18 cellular contexts compared by ENCODE assay signal in the genomic region with DNA sequence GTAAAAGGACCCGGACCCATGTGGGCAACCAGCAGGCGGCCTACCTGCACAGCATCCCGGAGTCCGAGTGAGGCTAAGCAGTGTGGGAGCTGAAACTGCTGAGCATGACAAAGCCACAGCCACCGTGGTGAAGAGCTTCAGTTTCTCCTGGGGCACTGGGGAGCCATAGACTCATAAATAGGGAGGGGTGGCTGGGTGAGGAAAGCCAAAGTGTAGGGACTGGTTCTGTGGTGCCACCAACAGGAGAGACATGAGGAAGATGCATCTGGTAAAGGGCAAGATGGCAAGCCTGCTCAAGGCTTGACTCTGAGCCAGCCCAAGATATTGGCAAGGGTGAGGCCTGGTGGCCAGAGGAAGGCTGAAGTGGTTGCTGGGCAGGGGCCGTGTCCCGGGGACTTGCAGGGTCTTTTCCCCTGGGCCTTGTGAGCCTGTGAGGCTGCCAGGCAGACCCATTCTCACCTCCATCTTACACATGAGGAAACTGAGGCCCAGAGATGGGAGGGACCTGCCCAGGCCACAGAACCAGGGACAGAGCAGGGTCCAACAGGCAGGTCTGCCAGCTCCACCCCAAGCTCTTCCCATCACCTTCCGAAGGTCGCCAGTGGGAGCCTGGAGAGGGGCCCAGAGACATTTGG. TPM values are rescaled to one million over a fixed set of nuclear protein-coding genes. Genes with fewer than 3 reads are reported as not detected.
DNase-seq lines count a peak whose midpoint lies in the region; ATAC-seq and TF ChIP-seq lines count a peak whose summit lies in the region.
"Had no signal": no experiment of that assay in that cellular context is flagged by ENCODE, and none has a peak within 500 bp of the region (broad histone marks: within the 10 kb centered on the region; RNA-seq: fewer than 3 reads in every experiment).

No MANE protein-coding gene starts in this region.

- ATAC-seq in Right ventricle myocardium inferior (no peak), left ventricle myocardium superior (no peak), WTC11 (no peak), GM21526 (IDR thresholded peaks at IDR 0.05; ENCODE audit: low FRiP score, unreplicated experiment) (no peak)
- ATAC-seq in effector memory CD8-positive, alpha-beta T cell (replicated peaks) = no peak
- ATAC-seq in stimulated activated naive CD8-positive, alpha-beta T cell treated with anti-CD3 and anti-CD28 coated beads, Interleukin-15, amount 100 ng/mL, for 72 hours = no peak
- ATAC-seq: esophagus mucosa, HCT116 had no signal

- no peaks in the 10 kb centered on the region for H3K36me3 Mint-ChIP-seq in WTC11
- H3K36me3 Mint-ChIP-seq in effector memory CD8-positive, alpha-beta T cell (ENCODE audit: insufficient read depth) = peaks cover 60% of the 10 kb centered on the region

- CTCF ChIA-PET in WTC11 (lab: Charles Lee) = interaction anchor here (0.6 to 2.7 kb wide), 3 partner anchors 116 to 160 kb away, joined by 3 to 12 read pairs (median 4); no protein-coding TSS in a partner anchor

- H3K4me1 Mint-ChIP-seq in WTC11 = peaks cover 8% of the 10 kb centered on the region
- peaks cover 67 to 71% of the 10 kb centered on the region in 2 donors for H3K4me1 Mint-ChIP-seq in effector memory CD8-positive, alpha-beta T cell (ENCODE audit: low read depth in 2 of 2)
- peaks cover 99% of the 10 kb centered on the region for H3K4me1 Mint-ChIP-seq in stimulated activated naive CD8-positive, alpha-beta T cell treated with anti-CD3 and anti-CD28 coated beads, Interleukin-15, amount 100 ng/mL, for 72 hours

- no peak overlapping the region for H3K27ac Mint-ChIP-seq in WTC11
- H3K27ac Mint-ChIP-seq in effector memory CD8-positive, alpha-beta T cell = peak overlapping the region; percentile 83 to 91
- peak overlapping the region; percentile 52 to 64 for H3K27ac Mint-ChIP-seq in stimulated activated naive CD8-positive, alpha-beta T cell treated with anti-CD3 and anti-CD28 coated beads, Interleukin-15, amount 100 ng/mL, for 72 hours
- H3K27ac Mint-ChIP-seq: nephron progenitor cell had no signal

- TF ChIP-seq CTCF in WTC11 (IDR thresholded peaks at IDR 0.05) = no peak

- no peak overlapping the region for H3K4me3 Mint-ChIP-seq in WTC11
- H3K4me3 Mint-ChIP-seq in effector memory CD8-positive, alpha-beta T cell = no peak overlapping the region
- H3K4me3 Mint-ChIP-seq in stimulated activated naive CD8-positive, alpha-beta T cell treated with anti-CD3 and anti-CD28 coated beads, Interleukin-15, amount 100 ng/mL, for 72 hours = no peak overlapping the region
- H3K4me3 Mint-ChIP-seq: nephron progenitor cell had no signal

- POLR2A ChIA-PET in WTC11 (lab: Charles Lee) = interaction anchor here (1.1 kb wide), 1 partner anchor 121 kb away, joined by 3 read pairs; no protein-coding TSS in a partner anchor

- H3K9me3 Mint-ChIP-seq in WTC11 = no peaks in the 10 kb centered on the region
- no peaks in the 10 kb centered on the region for H3K9me3 Mint-ChIP-seq in effector memory CD8-positive, alpha-beta T cell
- H3K9me3 Mint-ChIP-seq in stimulated activated naive CD8-positive, alpha-beta T cell treated with anti-CD3 and anti-CD28 coated beads, Interleukin-15, amount 100 ng/mL, for 72 hours = no peaks in the 10 kb centered on the region
- H3K9me3 Mint-ChIP-seq: nephron progenitor cell had no signal

- H3K27me3 Mint-ChIP-seq in WTC11 (ENCODE audit: low read depth) = no peaks in the 10 kb centered on the region
- no peaks in the 10 kb centered on the region for H3K27me3 Mint-ChIP-seq in effector memory CD8-positive, alpha-beta T cell
- H3K27me3 Mint-ChIP-seq in stimulated activated naive CD8-positive, alpha-beta T cell treated with anti-CD3 and anti-CD28 coated beads, Interleukin-15, amount 100 ng/mL, for 72 hours = no peaks in the 10 kb centered on the region

- DNase-seq in Right ventricle myocardium inferior (ENCODE audit: missing footprints) = peak; percentile 26
- DNase-seq in left ventricle myocardium superior = no peak
- DNase-seq in WTC11 (ENCODE audit: low spot score) = no peak
- no peak for DNase-seq in effector memory CD8-positive, alpha-beta T cell
- DNase-seq in stimulated activated naive CD8-positive, alpha-beta T cell treated with anti-CD3 and anti-CD28 coated beads, Interleukin-15, amount 100 ng/mL, for 72 hours = peak in 1 of 2 donors; percentile 55
- DNase-seq in NOMO-1 treated with dmso at 0.1 percent for 144 hours (lab: John Stamatoyannopoulos, UW; ENCODE audit: unreplicated experiment) = no peak
- no peak for DNase-seq in NCI-H1930 (lab: John Stamatoyannopoulos, UW)
- DNase-seq: DMS153, glutamatergic neuron, MG63, NCI-H187, NCI-H446 treated with DMSO at 0.1 percent for 48 hours, nephron progenitor cell, substantia nigra, T1000 had no signal

- intact Hi-C loops in Right ventricle myocardium inferior (cut with DNase I) (loop anchor here (10.0 kb wide), 1 partner anchor 252 kb away; the partner anchor contains the start of gene CDC42EP1), left ventricle myocardium superior (cut with micrococcal nuclease) (no loop called here)

TF ChIP-seq in WTC11, 78 proteins besides CTCF, POLR2A, EP300 and RAD21:
- TF ChIP-seq ESRRA (CRISPR knock-in tag; IDR thresholded peaks at IDR 0.05; ENCODE audit: borderline replicate concordance) = no peak
- no peak for TF ChIP-seq NFATC4 (CRISPR knock-in tag; IDR thresholded peaks at IDR 0.05)
- peak; percentile 52; the same call in 1 of the 2 replicates for TF ChIP-seq GTF2I (CRISPR knock-in tag; conservative IDR thresholded peaks at IDR 0.05)
- no peak for TF ChIP-seq TEAD4 (CRISPR knock-in tag; IDR thresholded peaks at IDR 0.05)

RNA-seq across cellular contexts. Expression of gene CYTH4, which starts 30.4 kb away (rescaled TPM):
- total RNA-seq in Right ventricle myocardium inferior (7.5 TPM), left ventricle myocardium superior (6.2 TPM), WTC11 (2021) (0.11 to 0.16 TPM (median 0.15 TPM) in 3 replicates)
